ENCODE assay signal across 8 cellular contexts in the genomic region with DNA sequence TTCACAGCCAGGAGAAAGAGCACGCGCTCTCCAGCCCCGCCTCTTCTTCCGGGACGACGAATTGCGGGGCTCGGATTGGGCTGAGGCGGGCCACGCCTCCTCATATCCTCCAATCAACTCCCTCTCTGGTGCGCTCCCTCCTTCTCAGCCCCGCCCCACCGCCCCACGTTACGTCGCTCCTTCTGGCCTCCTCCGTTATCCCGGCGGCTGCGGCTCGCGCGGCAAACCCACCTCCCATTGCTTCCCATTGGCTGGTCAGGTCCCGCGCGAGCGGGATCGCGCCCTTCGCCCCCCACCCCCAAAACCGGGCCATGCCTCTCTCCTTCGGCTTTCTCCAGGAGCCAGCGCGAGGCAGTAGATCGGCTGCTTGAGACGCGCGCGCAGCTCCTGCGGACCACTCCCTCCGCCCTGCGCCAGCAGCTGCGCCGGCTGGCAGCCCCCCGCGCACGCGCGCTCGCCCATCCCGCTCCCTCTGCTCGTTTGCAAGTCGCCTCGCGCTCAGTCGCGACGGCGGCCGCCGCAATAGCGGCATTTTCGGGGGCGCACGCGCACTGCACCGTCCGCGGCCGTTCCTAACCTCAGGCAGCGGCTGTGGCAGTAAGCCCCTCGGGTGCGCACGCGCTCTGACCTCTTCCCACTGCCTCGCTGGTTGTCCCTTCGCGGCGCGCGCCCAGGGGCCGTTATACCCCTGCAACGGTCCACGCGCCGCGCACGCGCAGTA. TPM values are rescaled to one million over a fixed set of nuclear protein-coding genes. Genes with fewer than 3 reads are reported as not detected.
DNase-seq lines count a peak whose midpoint lies in the region; ATAC-seq and TF ChIP-seq lines count a peak whose summit lies in the region.

No MANE protein-coding gene starts in this region.

- H3K4me1 Mint-ChIP-seq in activated B cell treated with CpG ODN at 0.5 μM for 24 hours: peaks cover 26% of the 10 kb centered on the region

- CTCF ChIA-PET in AG04450 (lab: Charles Lee): interaction anchor here (0.7 kb wide), 1 partner anchor 116 kb away, joined by 3 read pairs; no protein-coding TSS in a partner anchor
- CTCF ChIA-PET in activated B cell treated with CpG ODN at 0.5 μM for 24 hours (lab: Charles Lee): no interaction called here

- intact Hi-C loops in activated B cell treated with CpG ODN at 0.5 μM for 24 hours (cut with micrococcal nuclease): loop anchor here (1.0 to 2.0 kb wide), 5 partner anchors 9 to 397 kb away; partner anchors contain the start of genes CALM3, CCDC9 and ZC3H4

- H3K9me3 ChIP-seq in AG04450 (ENCODE audit: control insufficient read depth, insufficient read depth, low read length): no peaks in the 10 kb centered on the region

- no peaks in the 10 kb centered on the region for H3K27me3 Mint-ChIP-seq in activated B cell treated with CpG ODN at 0.5 μM for 24 hours

- ATAC-seq in GM19023 (IDR thresholded peaks at IDR 0.05; ENCODE audit: unreplicated experiment) (peak; percentile 76), HG03196 (IDR thresholded peaks at IDR 0.05; ENCODE audit: unreplicated experiment) (peak; percentile 62), activated B cell treated with CpG ODN at 0.5 μM for 24 hours (ENCODE audit: low read depth) (peak; percentile 79)

- peak overlapping the region; percentile 92 for H3K27ac Mint-ChIP-seq in activated B cell treated with CpG ODN at 0.5 μM for 24 hours

- H3K27me3 ChIP-seq in AG04450 (ENCODE audit: control insufficient read depth, insufficient read depth, low read length): no peaks in the 10 kb centered on the region

- peak overlapping the region; percentile 92 for H3K4me3 Mint-ChIP-seq in activated B cell treated with CpG ODN at 0.5 μM for 24 hours

- peaks cover 3% of the 10 kb centered on the region for H3K36me3 Mint-ChIP-seq in activated B cell treated with CpG ODN at 0.5 μM for 24 hours (ENCODE audit: low read depth)

- TF ChIP-seq CTCF in AG04450 (IDR thresholded peaks at IDR 0.05; ENCODE audit: low read depth, low read length) (no peak), activated B cell treated with CpG ODN at 0.5 μM for 24 hours (IDR thresholded peaks at IDR 0.05) (no peak)

- peak overlapping the region; percentile 83 for H3K4me3 ChIP-seq in AG04450 (ENCODE audit: low read depth, low read length)

- POLR2A ChIA-PET in AG04450 (lab: Yijun Ruan, JAX) (interaction anchor here (0.6 to 1.3 kb wide), 6 partner anchors 20 to 324 kb away, joined by 3 to 6 read pairs (median 4); partner anchors contain the start of gene SLC1A5), activated B cell treated with CpG ODN at 0.5 μM for 24 hours (lab: Charles Lee) (interaction anchor here (0.7 to 1.4 kb wide), 6 partner anchors 8 to 271 kb away, joined by 3 to 5 read pairs (median 4); partner anchors contain the start of genes AP2S1 and SLC1A5)

- H3K9me3 Mint-ChIP-seq in activated B cell treated with CpG ODN at 0.5 μM for 24 hours: no peaks in the 10 kb centered on the region

- peak overlapping the region; percentile 91 for H3K27ac ChIP-seq in AG04450 (ENCODE audit: low read depth, low read length)
- H3K27ac ChIP-seq in caudate nucleus (ENCODE audit: low read depth, low read length): peak overlapping the region; percentile 97

- DNase-seq in AG04450 (ENCODE audit: low read depth, low spot score) (peak; percentile 97), NCI-H226 (peak; percentile 98), activated B cell treated with CpG ODN at 0.5 μM for 24 hours (peak; percentile 87), caudate nucleus (lab: John Stamatoyannopoulos, UW) (peak; percentile 64 to 99 (median 97)), iris pigment epithelial cell (ENCODE audit: low read depth) (peak; percentile 99)
- peak; percentile 94 for DNase-seq in stimulated activated CD4-positive, alpha-beta T cell treated with anti-CD3 and anti-CD28 coated beads, Interleukin-12 subunit alpha, Interleukin-12 subunit beta, amount 100 ng/mL, for 4 hours

RNA-seq across cellular contexts. Expression of gene ARHGAP35, which starts 0.5 kb away (rescaled TPM):
- polyA plus RNA-seq in AG04450 (2011; rRNA removed): 28.0 and 28.7 TPM in 2 replicates
- polyA minus RNA-seq in AG04450 (2011; rRNA and poly(A)+ RNA removed): 42.8 and 44.1 TPM in 2 replicates
- total RNA-seq in activated B cell treated with CpG ODN at 0.5 μM for 24 hours: 20.3 and 25.6 TPM in 2 replicates

RNA-seq across cellular contexts. Expression of gene AP2S1, which starts 9.6 kb away (rescaled TPM):
- polyA plus RNA-seq in AG04450 (2011; rRNA removed): 148 and 162 TPM in 2 replicates
- 92.4 and 96.9 TPM in 2 replicates for polyA minus RNA-seq in AG04450 (2011; rRNA and poly(A)+ RNA removed)
- total RNA-seq in activated B cell treated with CpG ODN at 0.5 μM for 24 hours: 74.7 and 81.3 TPM in 2 replicates

Comparison
In these comparisons a context has a peak if more than half of its experiments do, and no peak if none do; other contexts are left out.
1. Peak in every context shown above with its lines: DNase-seq, ATAC-seq, H3K4me3 ChIP-seq and H3K27ac ChIP-seq.